Comparison of ENCODE assay signal across 18 cellular contexts in genomic region chr1:246308533-246309075, GRCh38.
"Had no signal": no experiment of that assay in that cellular context is flagged by ENCODE, and none has a peak within 500 bp of the region (broad histone marks: within the 10 kb centered on the region; RNA-seq: fewer than 3 reads in every experiment).

No MANE protein-coding gene starts in this region.

- DNase-seq: dorsolateral prefrontal cortex; effector CD8-positive, alpha-beta T cell; heart left ventricle; hippocampal formation; kidney glomerular epithelial cell; mammary epithelial cell; naive thymus-derived CD4-positive, alpha-beta T cell; psoas muscle; retina; right lobe of liver; spleen; stimulated activated CD4-positive, alpha-beta T cell treated with anti-CD3 and anti-CD28 coated beads, Interleukin-15, amount 100 ng/mL, for 24 hours; stimulated activated CD4-positive, alpha-beta T cell treated with anti-CD3 and anti-CD28 coated beads, Interleukin-1b, Interleukin-23, amount 100 ng/mL, for 48 hours; stimulated activated CD4-positive, alpha-beta T cell treated with anti-CD3 and anti-CD28 coated beads, Interleukin-4, amount 100 ng/mL, for 24 hours; tibial artery; upper lobe of left lung; uterus had no signal

- H3K36me3 ChIP-seq: heart left ventricle, neutrophil, right lobe of liver, spleen, tibial artery, upper lobe of left lung, uterus had no signal

- H3K4me3 ChIP-seq: dorsolateral prefrontal cortex, heart left ventricle, psoas muscle, right lobe of liver, spleen, tibial artery, upper lobe of left lung, uterus had no signal

- H3K9me3 ChIP-seq: heart left ventricle, neutrophil, psoas muscle, right lobe of liver, spleen, tibial artery, upper lobe of left lung, uterus had no signal

- H3K4me1 ChIP-seq: heart left ventricle, psoas muscle, right lobe of liver, spleen, tibial artery, upper lobe of left lung, uterus had no signal

- H3K27ac ChIP-seq: dorsolateral prefrontal cortex, heart left ventricle, neutrophil, psoas muscle, right lobe of liver, spleen, tibial artery, upper lobe of left lung, uterus had no signal

- H3K27me3 ChIP-seq: dorsolateral prefrontal cortex, heart left ventricle, neutrophil, right lobe of liver, spleen, tibial artery, upper lobe of left lung, uterus had no signal
